Comparison of ENCODE assay signal across 23 cellular contexts in genomic region chr6:38865521-38866174, GRCh38.
"Had no signal": no experiment of that assay in that cellular context is flagged by ENCODE, and none has a peak within 500 bp of the region (broad histone marks: within the 10 kb centered on the region; RNA-seq: fewer than 3 reads in every experiment).

No MANE protein-coding gene starts in this region.

- H3K27me3 ChIP-seq: SJSA1 had no signal

- H3K4me3 ChIP-seq: SJSA1, SK-N-MC had no signal

- H3K36me3 ChIP-seq: SJSA1 had no signal

- H3K4me1 ChIP-seq: SJSA1 had no signal

- H3K27ac ChIP-seq: SJSA1, SK-N-MC had no signal

- H3K9me3 ChIP-seq: SJSA1 had no signal

- DNase-seq: KBM-7, MV-4-11, NCI-H1092, NCI-H1105 treated with DMSO at 0.1 percent for 48 hours, NCI-H1417 treated with DMSO at 0.1 percent for 48 hours, NCI-H146, NCI-H1694 treated with DMSO at 0.1 percent for 48 hours, NCI-H1930, NCI-H2081, NCI-H2107, NCI-H2171, NCI-H226, NCI-H446, NCI-H510A, NCI-H524 treated with DMSO at 0.1 percent for 48 hours, NCI-H69, NCI-H774, Right ventricle myocardium superior, RPMI8226, SIG-M5 had no signal

- FAIRE-seq: RCC 7860 had no signal
